In genomic region chr10:103452714-103453230, GRCh38 we compare ENCODE assay signal across 9 cellular contexts. TPM values are rescaled to one million over a fixed set of nuclear protein-coding genes. Genes with fewer than 3 reads are reported as not detected.
DNase-seq lines count a peak whose midpoint lies in the region; ATAC-seq and TF ChIP-seq lines count a peak whose summit lies in the region.
"Had no signal": no experiment of that assay in that cellular context is flagged by ENCODE, and none has a peak within 500 bp of the region (broad histone marks: within the 10 kb centered on the region; RNA-seq: fewer than 3 reads in every experiment).

No MANE protein-coding gene starts in this region.

- no peak overlapping the region for H3K27ac Mint-ChIP-seq in WTC11
- H3K27ac Mint-ChIP-seq in stimulated activated naive B cell treated with anti-CD40 and anti-IgM and Interleukin-4, amounts not matched to agents 10 μg/mL and 1 μg/mL and 100 μg/mL, for 72 hours: no peak overlapping the region
- H3K27ac Mint-ChIP-seq: brain had no signal

- peaks cover 17% of the 10 kb centered on the region for H3K36me3 ChIP-seq in MG63

- H3K9me3 Mint-ChIP-seq in WTC11: no peaks in the 10 kb centered on the region
- no peaks in the 10 kb centered on the region for H3K9me3 Mint-ChIP-seq in stimulated activated naive B cell treated with anti-CD40 and anti-IgM and Interleukin-4, amounts not matched to agents 10 μg/mL and 1 μg/mL and 100 μg/mL, for 72 hours
- H3K9me3 Mint-ChIP-seq: brain had no signal

- no peak for TF ChIP-seq CTCF in WTC11 (IDR thresholded peaks at IDR 0.05)

- CTCF ChIA-PET in WTC11 (lab: Charles Lee): interaction anchor here (0.9 to 5.7 kb wide), 6 partner anchors 18 to 140 kb away, joined by 3 to 49 read pairs (median 4); no protein-coding TSS in a partner anchor

- POLR2A ChIA-PET in WTC11 (lab: Charles Lee): interaction anchor here (1.7 kb wide), 1 partner anchor 24 kb away, joined by 4 read pairs; no protein-coding TSS in a partner anchor

- H3K27me3 ChIP-seq in MG63: no peaks in the 10 kb centered on the region

- peaks cover under 1% of the 10 kb centered on the region; the same call in 1 of the 2 replicates for H3K36me3 Mint-ChIP-seq in WTC11
- peaks cover 21 to 31% of the 10 kb centered on the region in 2 donors for H3K36me3 Mint-ChIP-seq in stimulated activated naive B cell treated with anti-CD40 and anti-IgM and Interleukin-4, amounts not matched to agents 10 μg/mL and 1 μg/mL and 100 μg/mL, for 72 hours

- no peak overlapping the region for H3K4me3 ChIP-seq in MG63

- peak overlapping the region; percentile 68 for H3K4me3 Mint-ChIP-seq in WTC11
- H3K4me3 Mint-ChIP-seq in stimulated activated naive B cell treated with anti-CD40 and anti-IgM and Interleukin-4, amounts not matched to agents 10 μg/mL and 1 μg/mL and 100 μg/mL, for 72 hours: peak overlapping the region; percentile 87 to 92

- no peaks in the 10 kb centered on the region for H3K9me3 ChIP-seq in MG63

- ATAC-seq in GM21528 (IDR thresholded peaks at IDR 0.05; ENCODE audit: low FRiP score, unreplicated experiment) (peak; percentile 10), WTC11 (no peak; the same call in 1 of the 2 replicates)
- ATAC-seq in stimulated activated naive B cell treated with anti-CD40 and anti-IgM and Interleukin-4, amounts not matched to agents 10 μg/mL and 1 μg/mL and 100 μg/mL, for 72 hours (replicated peaks): no peak

- H3K4me1 Mint-ChIP-seq in WTC11: peaks cover 7% of the 10 kb centered on the region; the same call in 1 of the 2 replicates
- peaks cover 20 to 31% of the 10 kb centered on the region in 2 donors for H3K4me1 Mint-ChIP-seq in stimulated activated naive B cell treated with anti-CD40 and anti-IgM and Interleukin-4, amounts not matched to agents 10 μg/mL and 1 μg/mL and 100 μg/mL, for 72 hours

- H3K27me3 Mint-ChIP-seq in WTC11 (ENCODE audit: low read depth): no peaks in the 10 kb centered on the region
- H3K27me3 Mint-ChIP-seq in stimulated activated naive B cell treated with anti-CD40 and anti-IgM and Interleukin-4, amounts not matched to agents 10 μg/mL and 1 μg/mL and 100 μg/mL, for 72 hours: peaks cover 15 to 18% of the 10 kb centered on the region in 2 donors

- no peak for DNase-seq in WTC11 (ENCODE audit: low spot score)
- DNase-seq in hepatic stellate cell (ENCODE audit: low spot score): peak; percentile 67
- DNase-seq in stimulated activated naive B cell treated with anti-CD40 and anti-IgM and Interleukin-4, amounts not matched to agents 10 μg/mL and 1 μg/mL and 100 μg/mL, for 72 hours: no peak
- DNase-seq in NCI-H526 treated with DMSO at 0.1 percent for 48 hours (lab: John Stamatoyannopoulos, UW): no peak
- no peak for DNase-seq in HUDEP-2 (lab: John Stamatoyannopoulos, UW; ENCODE audit: unreplicated experiment in 76 of 76)
- DNase-seq in MG63: no peak

TF ChIP-seq in WTC11, 78 proteins besides CTCF, POLR2A, EP300 and RAD21 (continues in another document):
- TF ChIP-seq HMGA2 (CRISPR knock-in tag; IDR thresholded peaks at IDR 0.05) (no peak), E2F4 (CRISPR knock-in tag; IDR thresholded peaks at IDR 0.05; ENCODE audit: borderline replicate concordance, low read depth) (no peak), ZNF281 (CRISPR knock-in tag; IDR thresholded peaks at IDR 0.05) (no peak), SMAD3 (CRISPR knock-in tag; IDR thresholded peaks at IDR 0.05; ENCODE audit: borderline replicate concordance) (no peak), IRF1 (CRISPR knock-in tag; IDR thresholded peaks at IDR 0.05) (no peak), MXD4 (CRISPR knock-in tag; IDR thresholded peaks at IDR 0.05; ENCODE audit: borderline replicate concordance) (no peak), SOX15 (CRISPR knock-in tag; IDR thresholded peaks at IDR 0.05) (no peak), ZNF121 (CRISPR knock-in tag; IDR thresholded peaks at IDR 0.05) (no peak), AR (CRISPR knock-in tag; IDR thresholded peaks at IDR 0.05) (no peak), TEAD1 (CRISPR knock-in tag; IDR thresholded peaks at IDR 0.05) (no peak)

RNA-seq across cellular contexts. Expression of gene CALHM2, which starts 0.6 kb away (rescaled TPM):
- 1.8 to 2.4 TPM (median 1.9 TPM) in 3 replicates for total RNA-seq in WTC11 (2021)
- total RNA-seq in MG63 (2014; rRNA removed; shearing (Covaris generic); ENCODE audit: low replicate concordance): not detected in 2 replicates

RNA-seq across cellular contexts. Expression of gene CALHM1, which starts 5.9 kb away (rescaled TPM):
- total RNA-seq in WTC11 (2021): 0.30 to 0.55 TPM (median 0.39 TPM) in 3 replicates
- not detected in 2 replicates for total RNA-seq in MG63 (2014; rRNA removed; shearing (Covaris generic); ENCODE audit: low replicate concordance)
- total RNA-seq: osteocyte had no signal

RNA-seq across cellular contexts. Expression of gene CALHM3, which starts 26.3 kb away (rescaled TPM):
- total RNA-seq in WTC11 (2021): 0.13 to 0.18 TPM (median 0.16 TPM) in 3 replicates
- total RNA-seq in MG63 (2014; rRNA removed; shearing (Covaris generic); ENCODE audit: low replicate concordance): not detected in 2 replicates
- total RNA-seq: osteocyte had no signal

RNA-seq across cellular contexts. Expression of gene NEURL1, which starts 40.7 kb away (rescaled TPM):
- 0.66 to 1.2 TPM (median 0.99 TPM) in 3 replicates for total RNA-seq in WTC11 (2021)
- total RNA-seq in MG63 (2014; rRNA removed; shearing (Covaris generic); ENCODE audit: low replicate concordance): not detected in 2 replicates

RNA-seq across cellular contexts. Expression of gene PDCD11, which starts 56.3 kb away (rescaled TPM):
- 63.5 to 78.8 TPM (median 64.4 TPM) in 3 replicates for total RNA-seq in WTC11 (2021)
- total RNA-seq in MG63 (2014; rRNA removed; shearing (Covaris generic); ENCODE audit: low replicate concordance): 36.6 and 42.5 TPM in 2 replicates
